Comparison of ENCODE assay signal across 26 cellular contexts in the genomic region with DNA sequence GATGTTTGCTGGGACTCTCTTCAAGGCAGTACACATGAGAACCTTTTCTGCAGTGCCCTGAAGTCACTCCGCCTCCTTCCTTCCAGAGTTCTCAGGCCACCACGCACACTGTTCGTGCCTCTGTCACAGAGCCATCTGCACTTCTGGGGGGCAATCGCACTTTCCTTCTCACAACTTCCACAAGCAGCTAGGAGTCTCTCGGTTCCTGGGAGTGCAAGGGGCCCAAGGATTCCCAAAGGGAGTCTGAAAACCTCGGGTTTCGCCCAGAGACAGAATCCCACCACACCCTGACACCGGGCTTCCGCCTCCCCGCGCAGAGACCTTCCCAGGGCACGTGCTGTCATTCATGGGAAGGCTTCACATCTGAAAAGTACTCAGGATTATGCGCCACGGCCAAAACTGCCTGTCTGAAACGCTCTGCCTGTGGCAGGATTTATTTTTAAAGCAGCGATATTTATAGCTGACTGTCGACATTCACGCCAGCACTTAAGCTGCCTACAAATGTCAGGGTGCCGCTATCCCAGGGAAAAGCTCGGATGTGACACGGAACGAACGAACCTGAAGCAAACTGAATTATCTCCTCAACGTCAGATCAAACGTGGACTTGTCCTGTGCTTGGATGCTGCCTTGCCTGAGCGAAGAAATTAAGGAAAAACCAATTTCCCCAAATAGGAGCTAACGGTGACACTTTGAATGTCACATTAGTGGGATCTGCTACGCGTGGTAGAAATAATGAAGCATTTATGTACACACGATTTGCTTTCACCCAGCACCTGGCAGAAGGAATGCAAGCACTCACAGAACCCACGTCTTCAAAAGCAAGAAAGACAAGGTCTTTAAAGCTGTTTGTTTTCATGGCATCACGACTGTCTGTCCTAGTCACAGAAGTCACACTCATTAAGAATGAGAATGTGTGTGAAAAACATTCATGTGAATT.
DNase-seq lines count a peak whose midpoint lies in the region; ATAC-seq and TF ChIP-seq lines count a peak whose summit lies in the region.
"Had no signal": no experiment of that assay in that cellular context is flagged by ENCODE, and none has a peak within 500 bp of the region (broad histone marks: within the 10 kb centered on the region; RNA-seq: fewer than 3 reads in every experiment).

No MANE protein-coding gene starts in this region.

- H3K27me3 ChIP-seq in cardiac muscle cell = no peaks in the 10 kb centered on the region
- no peaks in the 10 kb centered on the region for H3K27me3 ChIP-seq in gastrocnemius medialis
- H3K27me3 ChIP-seq: testis, uterus had no signal

- H3K27me3 Mint-ChIP-seq in WTC11 (ENCODE audit: low read depth) = no peaks in the 10 kb centered on the region; the same call in 1 of the 2 replicates
- H3K27me3 Mint-ChIP-seq in activated T-helper 17 cell treated with anti-CD3 and anti-CD28 coated beads, Interleukin-2, amount 50 U/mL, for 72 hours = peaks cover 3% of the 10 kb centered on the region
- H3K27me3 Mint-ChIP-seq: activated CD4-positive, alpha-beta T cell treated with anti-CD3 and anti-CD28 coated beads, Interleukin-2, amount 10 ng/mL, durations not matched to agents 7 days and 5 days had no signal

- no peak for ATAC-seq in WTC11
- ATAC-seq in gastrocnemius medialis = peak; percentile 52 to 85
- ATAC-seq in GM18867 (IDR thresholded peaks at IDR 0.05; ENCODE audit: unreplicated experiment) = no peak
- ATAC-seq in activated T-helper 17 cell treated with anti-CD3 and anti-CD28 coated beads, Interleukin-2, amount 50 U/mL, for 72 hours (replicated peaks) = no peak
- ATAC-seq: sciatic nerve; stimulated activated effector memory CD8-positive, alpha-beta T cell treated with anti-CD3 and anti-CD28 coated beads, Interleukin-12 subunit alpha, Interleukin-12 subunit beta, amount 100 ng/mL, for 72 hours had no signal

- no peak for TF ChIP-seq POLR2A in gastrocnemius medialis (IDR thresholded peaks at IDR 0.05)

- DNase-seq in WTC11 (ENCODE audit: low spot score) (no peak), cardiac muscle cell (ENCODE audit: low read depth in 1 of 2, low spot score in 1 of 2) (peak in 1 of 2 donors; percentile 62), midbrain (lab: John Stamatoyannopoulos, UW) (peak; percentile 18), gastrocnemius medialis (no peak), ACHN (no peak)
- DNase-seq: activated CD4-positive, alpha-beta T cell treated with anti-CD3 and anti-CD28 coated beads, Interleukin-2, amount 10 ng/mL, durations not matched to agents 7 days and 5 days; activated naive CD4-positive, alpha-beta T cell treated with anti-CD3 and anti-CD28 coated beads, Interleukin-2, amount 50 U/mL, for 16 hours; amniotic stem cell; effector CD4-positive, alpha-beta T cell; EL; GM23248; naive B cell; NCI-H1417 treated with DMSO at 0.1 percent for 48 hours; NCI-H2081; NCI-H446; NCI-H774; stimulated activated CD4-positive, alpha-beta T cell treated with anti-CD3 and anti-CD28 coated beads, Interleukin-4, amount 100 ng/mL, for 24 hours; testis; uterus had no signal

- peak overlapping the region; percentile 44; the same call in 1 of the 2 replicates for H3K27ac Mint-ChIP-seq in WTC11
- H3K27ac Mint-ChIP-seq in activated T-helper 17 cell treated with anti-CD3 and anti-CD28 coated beads, Interleukin-2, amount 50 U/mL, for 72 hours = no peak overlapping the region
- H3K27ac Mint-ChIP-seq: activated CD4-positive, alpha-beta T cell treated with anti-CD3 and anti-CD28 coated beads, Interleukin-2, amount 10 ng/mL, durations not matched to agents 7 days and 5 days; stimulated activated effector memory CD8-positive, alpha-beta T cell treated with anti-CD3 and anti-CD28 coated beads, Interleukin-12 subunit alpha, Interleukin-12 subunit beta, amount 100 ng/mL, for 72 hours; T-helper 2 cell treated with Interferon-gamma antibody and Interleukin-4, amounts not matched to agents 5 μg/mL and 100 μg/mL, for 36 hours had no signal

- H3K4me3 ChIP-seq in cardiac muscle cell = no peak overlapping the region
- peak overlapping the region; percentile 22 to 46 (median 32) for H3K4me3 ChIP-seq in gastrocnemius medialis
- H3K4me3 ChIP-seq: GM23248, testis, uterus had no signal

- H3K36me3 Mint-ChIP-seq in WTC11 = peaks cover 3% of the 10 kb centered on the region; the same call in 1 of the 2 replicates
- no peaks in the 10 kb centered on the region for H3K36me3 Mint-ChIP-seq in activated T-helper 17 cell treated with anti-CD3 and anti-CD28 coated beads, Interleukin-2, amount 50 U/mL, for 72 hours (ENCODE audit: low read depth)
- H3K36me3 Mint-ChIP-seq: naive B cell; stimulated activated effector memory CD8-positive, alpha-beta T cell treated with anti-CD3 and anti-CD28 coated beads, Interleukin-12 subunit alpha, Interleukin-12 subunit beta, amount 100 ng/mL, for 72 hours had no signal

- CTCF ChIA-PET in WTC11 (lab: Charles Lee) = interaction anchor here (0.8 kb wide), 1 partner anchor 211 kb away, joined by 4 read pairs; no protein-coding TSS in a partner anchor

- in situ Hi-C loops in gastrocnemius medialis (cut with MboI; ENCODE audit: low sequenced_read_pairs in 4 of 4) = no loop called here
- in situ Hi-C loops in ACHN (cut with HindIII; ENCODE audit: low pct_ligation_motif_present, low pct_unique_long_range_greater_than_20kb, low sequenced_read_pairs) = no loop called here

- no peaks in the 10 kb centered on the region for H3K4me1 Mint-ChIP-seq in WTC11
- H3K4me1 Mint-ChIP-seq in activated T-helper 17 cell treated with anti-CD3 and anti-CD28 coated beads, Interleukin-2, amount 50 U/mL, for 72 hours = no peaks in the 10 kb centered on the region
- H3K4me1 Mint-ChIP-seq: activated CD4-positive, alpha-beta T cell treated with anti-CD3 and anti-CD28 coated beads, Interleukin-2, amount 10 ng/mL, durations not matched to agents 7 days and 5 days; naive B cell; stimulated activated effector memory CD8-positive, alpha-beta T cell treated with anti-CD3 and anti-CD28 coated beads, Interleukin-12 subunit alpha, Interleukin-12 subunit beta, amount 100 ng/mL, for 72 hours had no signal

- TF ChIP-seq CTCF in WTC11 (IDR thresholded peaks at IDR 0.05) (no peak), cardiac muscle cell (IDR thresholded peaks at IDR 0.05; ENCODE audit: low read depth, low read length) (no peak), gastrocnemius medialis (IDR thresholded peaks at IDR 0.05 in 4 of 5, conservative IDR thresholded peaks at IDR 0.05 in 1 of 5) (no peak)

- peaks cover 21% of the 10 kb centered on the region for H3K4me1 ChIP-seq in cardiac muscle cell (ENCODE audit: low read depth)
- peaks cover 5 to 8% of the 10 kb centered on the region in 2 donors for H3K4me1 ChIP-seq in gastrocnemius medialis
- H3K4me1 ChIP-seq: testis, uterus had no signal

- H3K36me3 ChIP-seq in cardiac muscle cell = no peaks in the 10 kb centered on the region
- no peaks in the 10 kb centered on the region for H3K36me3 ChIP-seq in gastrocnemius medialis
- H3K36me3 ChIP-seq: uterus had no signal

- POLR2A ChIA-PET in WTC11 (lab: Charles Lee) = interaction anchor here (0.5 to 0.7 kb wide), 2 partner anchors 39 to 367 kb away, joined by 3 to 4 read pairs; no protein-coding TSS in a partner anchor

- intact Hi-C loops in gastrocnemius medialis (cut with DNase I; ENCODE audit: low total_unique reads) = no loop called here

- H3K27ac ChIP-seq in cardiac muscle cell (peak overlapping the region; percentile 93), gastrocnemius medialis (peak overlapping the region in 1 of 4 donors; percentile 13)
- H3K27ac ChIP-seq: GM23248, HL-60, testis, uterus, VCaP had no signal

- no peak overlapping the region for H3K4me3 Mint-ChIP-seq in WTC11
- no peak overlapping the region for H3K4me3 Mint-ChIP-seq in activated T-helper 17 cell treated with anti-CD3 and anti-CD28 coated beads, Interleukin-2, amount 50 U/mL, for 72 hours
- H3K4me3 Mint-ChIP-seq: activated CD4-positive, alpha-beta T cell treated with anti-CD3 and anti-CD28 coated beads, Interleukin-2, amount 10 ng/mL, durations not matched to agents 7 days and 5 days; stimulated activated effector memory CD8-positive, alpha-beta T cell treated with anti-CD3 and anti-CD28 coated beads, Interleukin-12 subunit alpha, Interleukin-12 subunit beta, amount 100 ng/mL, for 72 hours; T-helper 2 cell treated with Interferon-gamma antibody and Interleukin-4, amounts not matched to agents 5 μg/mL and 100 μg/mL, for 36 hours had no signal

- H3K9me3 Mint-ChIP-seq in WTC11 = peaks cover 11% of the 10 kb centered on the region
- peaks cover 4% of the 10 kb centered on the region for H3K9me3 Mint-ChIP-seq in activated T-helper 17 cell treated with anti-CD3 and anti-CD28 coated beads, Interleukin-2, amount 50 U/mL, for 72 hours
- H3K9me3 Mint-ChIP-seq: activated CD4-positive, alpha-beta T cell treated with anti-CD3 and anti-CD28 coated beads, Interleukin-2, amount 10 ng/mL, durations not matched to agents 7 days and 5 days; T-helper 2 cell treated with Interferon-gamma antibody and Interleukin-4, amounts not matched to agents 5 μg/mL and 100 μg/mL, for 36 hours had no signal

- H3K9me3 ChIP-seq in cardiac muscle cell (ENCODE audit: low read depth) = no peaks in the 10 kb centered on the region
- H3K9me3 ChIP-seq in gastrocnemius medialis = no peaks in the 10 kb centered on the region
- H3K9me3 ChIP-seq: testis, uterus had no signal

TF ChIP-seq in WTC11, 78 proteins besides CTCF, POLR2A, EP300 and RAD21 (continues in another document):
- TF ChIP-seq TEAD1 (CRISPR knock-in tag; IDR thresholded peaks at IDR 0.05) = no peak
- TF ChIP-seq, protein P1, sequence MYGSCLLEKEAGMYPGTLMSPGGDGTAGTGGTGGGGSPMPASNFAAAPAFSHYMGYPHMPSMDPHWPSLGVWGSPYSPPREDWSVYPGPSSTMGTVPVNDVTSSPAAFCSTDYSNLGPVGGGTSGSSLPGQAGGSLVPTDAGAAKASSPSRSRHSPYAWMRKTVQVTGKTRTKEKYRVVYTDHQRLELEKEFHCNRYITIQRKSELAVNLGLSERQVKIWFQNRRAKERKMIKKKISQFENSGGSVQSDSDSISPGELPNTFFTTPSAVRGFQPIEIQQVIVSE (CRISPR knock-in tag; IDR thresholded peaks at IDR 0.05; ENCODE audit: borderline replicate concordance) = no peak
- no peak for TF ChIP-seq FOXP1 (CRISPR knock-in tag; IDR thresholded peaks at IDR 0.05; ENCODE audit: borderline replicate concordance)
- TF ChIP-seq ZNF121 (CRISPR knock-in tag; IDR thresholded peaks at IDR 0.05) = no peak
- TF ChIP-seq ETV6 (CRISPR knock-in tag; IDR thresholded peaks at IDR 0.05) = no peak
- no peak for TF ChIP-seq CBFB (CRISPR knock-in tag; IDR thresholded peaks at IDR 0.05; ENCODE audit: low read depth)
- no peak for TF ChIP-seq ZBTB21 (CRISPR knock-in tag; IDR thresholded peaks at IDR 0.05; ENCODE audit: borderline replicate concordance)
- TF ChIP-seq, protein P2, sequence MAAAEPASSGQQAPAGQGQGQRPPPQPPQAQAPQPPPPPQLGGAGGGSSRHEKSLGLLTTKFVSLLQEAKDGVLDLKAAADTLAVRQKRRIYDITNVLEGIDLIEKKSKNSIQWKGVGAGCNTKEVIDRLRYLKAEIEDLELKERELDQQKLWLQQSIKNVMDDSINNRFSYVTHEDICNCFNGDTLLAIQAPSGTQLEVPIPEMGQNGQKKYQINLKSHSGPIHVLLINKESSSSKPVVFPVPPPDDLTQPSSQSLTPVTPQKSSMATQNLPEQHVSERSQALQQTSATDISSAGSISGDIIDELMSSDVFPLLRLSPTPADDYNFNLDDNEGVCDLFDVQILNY (CRISPR knock-in tag; IDR thresholded peaks at IDR 0.05) = no peak
- no peak for TF ChIP-seq SP1 (CRISPR knock-in tag; conservative IDR thresholded peaks at IDR 0.05)

Comparison
In these comparisons a context has a peak if more than half of its experiments do, and no peak if none do; other contexts are left out.
1. ATAC-seq: peak in gastrocnemius medialis (2 of 2); none in WTC11 (single experiment), GM18867 (single experiment) and activated T-helper 17 cell treated with anti-CD3 and anti-CD28 coated beads, Interleukin-2, amount 50 U/mL, for 72 hours (single experiment).